1 cellular context compared by ENCODE assay signal in genomic region chr2:12070581-12070980, GRCh38.
TF ChIP-seq lines count a peak whose summit lies in the region.

No MANE protein-coding gene starts in this region.

TF ChIP-seq in IMR-90, 13 proteins besides CTCF, POLR2A, EP300 and RAD21 (continued from another document):
- no peak for TF ChIP-seq CEBPB (IDR thresholded peaks at IDR 0.05; ENCODE audit: low read depth, low read length)
- no peak for TF ChIP-seq BHLHE40 (IDR thresholded peaks at IDR 0.05; ENCODE audit: low read depth, low read length)
